In the genomic region with DNA sequence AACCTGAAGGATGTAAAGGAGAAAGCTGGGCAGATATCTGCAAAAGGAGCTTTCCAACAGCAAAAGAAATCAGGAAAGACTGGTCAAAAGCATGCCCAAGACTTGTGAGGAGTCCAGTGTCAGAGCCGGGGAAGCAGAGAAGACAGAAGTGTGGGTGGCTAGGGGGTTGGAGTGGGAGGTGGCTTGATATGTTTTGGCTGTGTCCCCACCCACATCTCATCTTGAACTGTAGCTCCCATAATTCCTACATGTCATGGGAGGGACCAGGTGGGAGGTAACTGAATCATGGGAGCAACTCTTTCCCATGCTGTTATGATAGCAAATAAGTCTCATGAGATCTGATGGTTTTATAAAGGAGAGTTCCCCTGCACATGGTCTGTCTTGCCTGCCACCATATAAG, we compare ENCODE assay signal across 38 cellular contexts.
"Had no signal": no experiment of that assay in that cellular context is flagged by ENCODE, and none has a peak within 500 bp of the region (broad histone marks: within the 10 kb centered on the region; RNA-seq: fewer than 3 reads in every experiment).

No MANE protein-coding gene starts in this region.

- H3K4me1 ChIP-seq: adrenal gland, ascending aorta, body of pancreas, breast epithelium had no signal

- H3K36me3 ChIP-seq: adrenal gland, ascending aorta, brain microvascular endothelial cell, breast epithelium, cardiac muscle cell had no signal

- H3K27ac ChIP-seq: adrenal gland, ascending aorta, body of pancreas, brain microvascular endothelial cell, breast epithelium, cardiac muscle cell had no signal

- H3K4me3 ChIP-seq: adrenal gland, ascending aorta, body of pancreas, breast epithelium, cardiac muscle cell had no signal

- H3K27ac Mint-ChIP-seq: activated naive CD4-positive, alpha-beta T cell treated with anti-CD3 and anti-CD28 coated beads for 36 hours; activated naive CD4-positive, alpha-beta T cell treated with anti-CD3 and anti-CD28 coated beads, Interleukin-2, amount 10 ng/mL, durations not matched to agents 7 days and 5 days; activated naive CD4-positive, alpha-beta T cell treated with anti-CD3 and anti-CD28 coated beads, Interleukin-2, amount 50 U/mL, for 72 hours; activated naive CD8-positive, alpha-beta T cell; activated naive CD8-positive, alpha-beta T cell treated with anti-CD3 and anti-CD28 coated beads for 36 hours; activated naive CD8-positive, alpha-beta T cell treated with anti-CD3 and anti-CD28 coated beads, Interleukin-2, amount 10 ng/mL, durations not matched to agents 7 days and 5 days; activated naive CD8-positive, alpha-beta T cell treated with anti-CD3 and anti-CD28 coated beads, Interleukin-2, amount 50 U/mL, for 24 hours; activated T-cell treated with anti-CD3 and anti-CD28 coated beads, Interleukin-2, amount 50 U/mL, for 24 hours; activated T-cell treated with anti-CD3 and anti-CD28 coated beads, Interleukin-2, amount 50 U/mL, for 72 hours; activated T-helper 1 cell treated with anti-CD3 and anti-CD28 coated beads, Interleukin-12 subunit alpha, Interleukin-12 subunit beta, Interleukin-2, Interleukin-4 antibody, amounts not matched to agents 30 ng/mL and 10 ng/mL and 1 ng/mL, durations not matched to agents 14 hours and 24 hours and 36 hours; activated T-helper 17 cell treated with anti-CD3 and anti-CD28 coated beads, Interleukin-2, amount 50 U/mL, for 72 hours; activated T-helper 2 cell treated with anti-CD3 and anti-CD28 coated beads, Interferon-gamma antibody, Interleukin-2, Interleukin-4, amounts not matched to agents 10 μg/mL and 5 μg/mL and 100 μg/mL, durations not matched to agents 14 hours and 24 hours and 36 hours; brain had no signal

- H3K4me1 Mint-ChIP-seq: activated naive CD4-positive, alpha-beta T cell treated with anti-CD3 and anti-CD28 coated beads, Interleukin-2, amount 10 ng/mL, durations not matched to agents 7 days and 5 days; activated naive CD4-positive, alpha-beta T cell treated with anti-CD3 and anti-CD28 coated beads, Interleukin-2, amount 50 U/mL, for 24 hours; activated naive CD8-positive, alpha-beta T cell treated with anti-CD3 and anti-CD28 coated beads for 36 hours; activated naive CD8-positive, alpha-beta T cell treated with anti-CD3 and anti-CD28 coated beads, Interleukin-2, amount 10 ng/mL, durations not matched to agents 7 days and 5 days; activated naive CD8-positive, alpha-beta T cell treated with anti-CD3 and anti-CD28 coated beads, Interleukin-2, amount 50 U/mL, for 24 hours; activated T-helper 17 cell treated with anti-CD3 and anti-CD28 coated beads, Interleukin-2, amount 50 U/mL, for 72 hours; brain; central memory CD8-positive, alpha-beta T cell had no signal

- FAIRE-seq: astrocyte had no signal

- H3K36me3 Mint-ChIP-seq: activated naive CD4-positive, alpha-beta T cell treated with anti-CD3 and anti-CD28 coated beads, Interleukin-2, amount 10 ng/mL, durations not matched to agents 7 days and 5 days; activated naive CD4-positive, alpha-beta T cell treated with anti-CD3 and anti-CD28 coated beads, Interleukin-2, amount 50 U/mL, for 24 hours; activated naive CD4-positive, alpha-beta T cell treated with anti-CD3 and anti-CD28 coated beads, Interleukin-2, amount 50 U/mL, for 72 hours; activated naive CD8-positive, alpha-beta T cell; activated naive CD8-positive, alpha-beta T cell treated with anti-CD3 and anti-CD28 coated beads for 36 hours; activated naive CD8-positive, alpha-beta T cell treated with anti-CD3 and anti-CD28 coated beads, Interleukin-2, amount 10 ng/mL, durations not matched to agents 7 days and 5 days; brain had no signal

- H3K27me3 ChIP-seq: adrenal gland, ascending aorta, body of pancreas, brain microvascular endothelial cell, breast epithelium, cardiac muscle cell had no signal

- H3K9me3 ChIP-seq: adrenal gland, ascending aorta, body of pancreas, breast epithelium had no signal

- H3K4me3 Mint-ChIP-seq: activated naive CD4-positive, alpha-beta T cell treated with anti-CD3 and anti-CD28 coated beads for 36 hours; activated naive CD4-positive, alpha-beta T cell treated with anti-CD3 and anti-CD28 coated beads, Interleukin-2, amount 10 ng/mL, durations not matched to agents 7 days and 5 days; activated naive CD4-positive, alpha-beta T cell treated with anti-CD3 and anti-CD28 coated beads, Interleukin-2, amount 50 U/mL, for 24 hours; activated naive CD8-positive, alpha-beta T cell; activated naive CD8-positive, alpha-beta T cell treated with anti-CD3 and anti-CD28 coated beads for 36 hours; activated naive CD8-positive, alpha-beta T cell treated with anti-CD3 and anti-CD28 coated beads, Interleukin-2, amount 10 ng/mL, durations not matched to agents 7 days and 5 days; activated naive CD8-positive, alpha-beta T cell treated with anti-CD3 and anti-CD28 coated beads, Interleukin-2, amount 50 U/mL, for 24 hours; activated T-cell treated with anti-CD3 and anti-CD28 coated beads, Interleukin-2, amount 50 U/mL, for 24 hours; activated T-cell treated with anti-CD3 and anti-CD28 coated beads, Interleukin-2, amount 50 U/mL, for 4 hours; activated T-cell treated with anti-CD3 and anti-CD28 coated beads, Interleukin-2, amount 50 U/mL, for 72 hours; activated T-helper 1 cell treated with anti-CD3 and anti-CD28 coated beads, Interleukin-12 subunit alpha, Interleukin-12 subunit beta, Interleukin-2, Interleukin-4 antibody, amounts not matched to agents 30 ng/mL and 10 ng/mL and 1 ng/mL, durations not matched to agents 14 hours and 24 hours and 36 hours; activated T-helper 17 cell treated with anti-CD3 and anti-CD28 coated beads, Interleukin-2, amount 50 U/mL, for 72 hours; brain; central memory CD8-positive, alpha-beta T cell had no signal

- DNase-seq: activated effector memory CD4-positive, alpha-beta T cell treated with anti-CD3 and anti-CD28 coated beads, Interleukin-2, amount 50 U/mL, for 16 hours; activated effector memory CD4-positive, alpha-beta T cell treated with Interleukin-2 at 50 U/mL for 16 hours; activated gamma-delta T cell; activated gamma-delta T cell treated with Interleukin-2 at 50 U/mL for 16 hours; activated naive CD4-positive, alpha-beta T cell; activated naive CD4-positive, alpha-beta T cell treated with anti-CD3 and anti-CD28 coated beads for 36 hours; activated naive CD4-positive, alpha-beta T cell treated with anti-CD3 and anti-CD28 coated beads, Interleukin-2, amount 10 ng/mL, durations not matched to agents 7 days and 5 days; activated naive CD4-positive, alpha-beta T cell treated with anti-CD3 and anti-CD28 coated beads, Interleukin-2, amount 50 U/mL, for 16 hours; activated naive CD4-positive, alpha-beta T cell treated with Interleukin-2 at 50 U/mL for 16 hours; activated naive CD8-positive, alpha-beta T cell treated with anti-CD3 and anti-CD28 coated beads for 36 hours; activated naive CD8-positive, alpha-beta T cell treated with anti-CD3 and anti-CD28 coated beads, Interleukin-2, amount 10 ng/mL, durations not matched to agents 7 days and 5 days; activated naive CD8-positive, alpha-beta T cell treated with anti-CD3 and anti-CD28 coated beads, Interleukin-2, amount 50 U/mL, for 24 hours; activated T-cell treated with anti-CD3 and anti-CD28 coated beads, Interleukin-2, amount 50 U/mL, for 24 hours; activated T-cell treated with anti-CD3 and anti-CD28 coated beads, Interleukin-2, amount 50 U/mL, for 4 hours; activated T-cell treated with anti-CD3 and anti-CD28 coated beads, Interleukin-2, amount 50 U/mL, for 48 hours; activated T-cell treated with anti-CD3 and anti-CD28 coated beads, Interleukin-2, amount 50 U/mL, for 72 hours; adrenal gland; amniotic stem cell; amygdala; anterior cingulate cortex; aorta; body of pancreas; brain microvascular endothelial cell; caudate nucleus; central memory CD4-positive, alpha-beta T cell; cerebellar nuclear complex had no signal

- H3K27me3 Mint-ChIP-seq: activated naive CD4-positive, alpha-beta T cell treated with anti-CD3 and anti-CD28 coated beads, Interleukin-2, amount 10 ng/mL, durations not matched to agents 7 days and 5 days; activated naive CD8-positive, alpha-beta T cell treated with anti-CD3 and anti-CD28 coated beads for 36 hours; activated naive CD8-positive, alpha-beta T cell treated with anti-CD3 and anti-CD28 coated beads, Interleukin-2, amount 10 ng/mL, durations not matched to agents 7 days and 5 days; activated T-cell treated with anti-CD3 and anti-CD28 coated beads, Interleukin-2, amount 50 U/mL, for 24 hours; activated T-helper 17 cell treated with anti-CD3 and anti-CD28 coated beads, Interleukin-2, amount 50 U/mL, for 72 hours; brain; central memory CD8-positive, alpha-beta T cell had no signal
